16 cellular contexts compared by ENCODE assay signal in the genomic region with DNA sequence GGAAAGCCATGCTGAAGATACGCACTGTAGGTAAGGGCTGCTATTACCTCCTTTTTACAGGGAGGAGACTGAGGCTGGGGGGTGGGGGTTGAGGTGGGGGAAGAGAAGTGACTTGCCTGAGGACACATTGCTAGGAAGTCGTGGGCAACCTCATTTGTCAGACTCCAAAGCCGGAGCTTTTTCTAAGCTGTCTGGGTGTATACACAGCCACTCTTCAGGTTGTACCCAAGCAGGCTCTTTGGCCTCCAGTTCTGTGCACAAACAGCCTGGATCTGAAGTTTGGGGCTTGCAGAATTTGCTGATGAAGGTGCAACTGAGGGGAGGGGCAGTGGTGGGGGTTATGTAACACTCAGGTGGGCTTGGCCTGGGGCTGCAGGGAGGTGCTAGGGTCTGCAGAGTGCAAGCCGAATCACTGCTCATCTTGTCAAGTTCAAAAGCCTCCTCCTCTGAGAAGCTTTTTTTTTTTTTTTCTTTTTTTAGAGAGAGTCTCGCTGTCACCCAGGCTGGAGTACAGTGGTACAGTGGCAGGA. TPM values are rescaled to one million over a fixed set of nuclear protein-coding genes. Genes with fewer than 3 reads are reported as not detected.
"Had no signal": no experiment of that assay in that cellular context is flagged by ENCODE, and none has a peak within 500 bp of the region (broad histone marks: within the 10 kb centered on the region; RNA-seq: fewer than 3 reads in every experiment).

No MANE protein-coding gene starts in this region.

- H3K4me2 ChIP-seq: hepatocyte had no signal

- H3K27ac ChIP-seq: gastrocnemius medialis, hepatocyte, left lung, ovary, skin epidermis, spleen, suprapubic skin had no signal

- DNase-seq: cortex of kidney, occipital lobe, retina had no signal

- H3K27me3 ChIP-seq: hepatocyte, ovary, transverse colon had no signal

- H2AFZ ChIP-seq: hepatocyte had no signal

- H3K36me3 ChIP-seq: gastrocnemius medialis, left lung, ovary, spleen, suprapubic skin, transverse colon had no signal

- H3K4me3 ChIP-seq: gastrocnemius medialis, hepatocyte, left lung, ovary, skin epidermis, spleen, suprapubic skin, transverse colon had no signal

- H3K9me3 ChIP-seq: gastrocnemius medialis, left lung, ovary, spleen, suprapubic skin, transverse colon had no signal

RNA-seq across cellular contexts. Expression of gene TINAGL1, which starts 16.9 kb away (rescaled TPM):
- total RNA-seq: natural killer cell had no signal
- polyA plus RNA-seq: neural cell had no signal

RNA-seq across cellular contexts. Expression of gene HCRTR1, which starts 24.3 kb away (rescaled TPM):
- total RNA-seq: esophagus mucosa, hepatocyte, kidney epithelial cell, left lung, myocyte, natural killer cell, ovary, spleen, suprapubic skin had no signal
- polyA plus RNA-seq: hepatocyte, ovary had no signal
